ENCODE assay signal across 31 cellular contexts in the genomic region with DNA sequence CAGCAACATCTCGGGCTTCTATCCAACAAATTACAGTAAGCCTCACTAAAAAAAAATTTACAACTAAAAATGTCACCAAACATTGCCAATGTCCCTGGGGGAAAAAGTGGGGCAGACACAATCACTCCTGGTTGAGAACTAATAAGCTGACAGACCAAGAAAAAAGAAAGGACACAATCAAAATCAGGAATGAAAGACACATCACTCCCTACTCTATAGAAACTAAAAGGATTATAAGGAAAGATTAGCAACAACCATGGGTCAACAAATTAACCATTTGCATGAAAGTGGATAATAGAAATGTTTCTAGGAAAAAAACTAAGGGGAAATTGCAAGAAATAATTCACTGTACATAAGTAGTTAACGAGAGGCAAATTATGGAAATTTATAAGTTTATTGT.
"Had no signal": no experiment of that assay in that cellular context is flagged by ENCODE, and none has a peak within 500 bp of the region (broad histone marks: within the 10 kb centered on the region; RNA-seq: fewer than 3 reads in every experiment).

No MANE protein-coding gene starts in this region.

- H3K27ac Mint-ChIP-seq: activated B cell treated with CpG ODN at 0.5 μM for 24 hours; activated CD8-positive, alpha-beta T cell treated with anti-CD3 and anti-CD28 coated beads for 36 hours; activated naive CD8-positive, alpha-beta T cell; activated T-helper 17 cell treated with anti-CD3 and anti-CD28 coated beads, Interleukin-2, amount 50 U/mL, for 72 hours; dendritic cell treated with granulocyte-macrophage colony-stimulating factor and Interleukin-4, amounts not matched to agents 40 ng/mL and 50 ng/mL, for 4 days; T-helper 1 cell treated with Interleukin-12 subunit alpha and Interleukin-12 subunit beta and Interleukin-4 antibody, amounts not matched to agents 30 μg/mL and 1 μg/mL, for 36 hours; T-helper 2 cell treated with Interferon-gamma antibody and Interleukin-4, amounts not matched to agents 5 μg/mL and 100 μg/mL, for 36 hours had no signal

- H3K4me1 Mint-ChIP-seq: activated B cell treated with CpG ODN at 0.5 μM for 24 hours had no signal

- H3K27me3 Mint-ChIP-seq: activated B cell treated with CpG ODN at 0.5 μM for 24 hours; activated CD8-positive, alpha-beta T cell treated with anti-CD3 and anti-CD28 coated beads for 36 hours; activated naive CD8-positive, alpha-beta T cell; activated T-helper 17 cell treated with anti-CD3 and anti-CD28 coated beads, Interleukin-2, amount 50 U/mL, for 72 hours; central memory CD8-positive, alpha-beta T cell; dendritic cell treated with granulocyte-macrophage colony-stimulating factor and Interleukin-4, amounts not matched to agents 40 ng/mL and 50 ng/mL, for 4 days had no signal

- H3K27me3 ChIP-seq: brain microvascular endothelial cell, dorsolateral prefrontal cortex, esophagus muscularis mucosa, foreskin keratinocyte, gastroesophageal sphincter, heart right ventricle had no signal

- DNase-seq: activated B cell treated with CpG ODN at 0.5 μM for 24 hours; activated CD4-positive, alpha-beta T cell treated with anti-CD3 and anti-CD28 coated beads for 48 hours; activated CD4-positive, alpha-beta T cell treated with anti-CD3 and anti-CD28 coated beads, Interleukin-2, amount 50 U/mL, for 1 hour; activated CD4-positive, alpha-beta T cell treated with anti-CD3 and anti-CD28 coated beads, Interleukin-2, amount 50 U/mL, for 48 hours; activated CD8-positive, alpha-beta memory T cell treated with anti-CD3 and anti-CD28 coated beads for 24 hours; activated CD8-positive, alpha-beta T cell treated with anti-CD3 and anti-CD28 coated beads for 36 hours; activated effector memory CD4-positive, alpha-beta T cell treated with Interleukin-2 at 50 U/mL for 16 hours; activated gamma-delta T cell treated with Interleukin-2 at 50 U/mL for 16 hours; activated naive CD4-positive, alpha-beta T cell treated with anti-CD3 and anti-CD28 coated beads, Interleukin-2, amount 50 U/mL, for 16 hours; activated naive CD4-positive, alpha-beta T cell treated with Interleukin-2 at 50 U/mL for 16 hours; activated T-cell treated with anti-CD3 and anti-CD28 coated beads, Interleukin-2, amount 50 U/mL, for 4 hours; amniotic stem cell; anterior cingulate cortex; brain microvascular endothelial cell; dorsolateral prefrontal cortex; effector memory CD4-positive, alpha-beta T cell; erythroblast; foreskin keratinocyte; heart right ventricle; T1000; WERI-Rb-1 had no signal

- H3K9me3 Mint-ChIP-seq: activated B cell treated with CpG ODN at 0.5 μM for 24 hours; activated CD8-positive, alpha-beta T cell treated with anti-CD3 and anti-CD28 coated beads for 36 hours; activated T-helper 17 cell treated with anti-CD3 and anti-CD28 coated beads, Interleukin-2, amount 50 U/mL, for 72 hours; central memory CD8-positive, alpha-beta T cell; dendritic cell treated with granulocyte-macrophage colony-stimulating factor and Interleukin-4, amounts not matched to agents 40 ng/mL and 50 ng/mL, for 4 days; T-helper 1 cell treated with Interleukin-12 subunit alpha and Interleukin-12 subunit beta and Interleukin-4 antibody, amounts not matched to agents 30 μg/mL and 1 μg/mL, for 36 hours; T-helper 2 cell treated with Interferon-gamma antibody and Interleukin-4, amounts not matched to agents 5 μg/mL and 100 μg/mL, for 36 hours had no signal

- ATAC-seq: activated CD4-positive, CD25-positive, alpha-beta regulatory T cell treated with anti-CD3 and anti-CD28 coated beads, Interleukin-2, amount 50 U/mL, for 24 hours; activated CD8-positive, alpha-beta T cell treated with anti-CD3 and anti-CD28 coated beads for 36 hours; activated T-cell treated with anti-CD3 and anti-CD28 coated beads, Interleukin-2, amount 50 U/mL, for 4 hours; activated T-helper 17 cell treated with anti-CD3 and anti-CD28 coated beads, Interleukin-2, amount 50 U/mL, for 72 hours; foreskin keratinocyte; gastroesophageal sphincter; heart right ventricle had no signal

- H3K4me1 ChIP-seq: esophagus muscularis mucosa, foreskin keratinocyte, gastroesophageal sphincter, heart right ventricle had no signal

- H3K9me3 ChIP-seq: gastroesophageal sphincter had no signal

- H3K4me3 Mint-ChIP-seq: activated B cell treated with CpG ODN at 0.5 μM for 24 hours; activated CD8-positive, alpha-beta T cell treated with anti-CD3 and anti-CD28 coated beads for 36 hours; activated naive CD8-positive, alpha-beta T cell; activated T-cell treated with anti-CD3 and anti-CD28 coated beads, Interleukin-2, amount 50 U/mL, for 4 hours; activated T-helper 17 cell treated with anti-CD3 and anti-CD28 coated beads, Interleukin-2, amount 50 U/mL, for 72 hours; central memory CD8-positive, alpha-beta T cell; dendritic cell treated with granulocyte-macrophage colony-stimulating factor and Interleukin-4, amounts not matched to agents 40 ng/mL and 50 ng/mL, for 4 days; T-helper 1 cell treated with Interleukin-12 subunit alpha and Interleukin-12 subunit beta and Interleukin-4 antibody, amounts not matched to agents 30 μg/mL and 1 μg/mL, for 36 hours; T-helper 2 cell treated with Interferon-gamma antibody and Interleukin-4, amounts not matched to agents 5 μg/mL and 100 μg/mL, for 36 hours had no signal

- H3K27ac ChIP-seq: brain microvascular endothelial cell, coronary artery, esophagus muscularis mucosa, foreskin keratinocyte, gastroesophageal sphincter, heart right ventricle, WERI-Rb-1 had no signal

- H3K36me3 ChIP-seq: brain microvascular endothelial cell had no signal

- H3K4me3 ChIP-seq: coronary artery, dorsolateral prefrontal cortex, esophagus muscularis mucosa, gastroesophageal sphincter, heart right ventricle had no signal
